In the genomic region with DNA sequence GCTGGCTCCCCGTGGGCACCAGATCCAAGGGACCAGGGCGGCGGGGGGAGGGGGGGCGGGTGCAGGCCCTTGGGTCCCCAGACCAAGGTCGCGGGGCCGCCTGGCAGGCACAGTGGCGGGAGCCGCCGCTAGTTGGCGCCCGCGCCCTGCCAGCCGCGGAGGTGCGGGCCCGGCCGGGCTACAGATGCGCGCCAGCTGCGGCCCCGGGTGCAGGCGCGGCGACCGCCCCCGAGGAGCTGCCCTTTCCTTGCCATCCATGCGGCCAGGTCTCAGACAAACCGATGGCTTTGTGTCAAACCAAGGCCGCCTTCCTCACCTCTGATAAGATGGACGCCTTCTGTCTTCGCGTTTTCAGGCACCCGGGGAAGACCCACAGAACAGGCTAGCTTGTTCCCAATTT, we compare ENCODE assay signal across 8 cellular contexts. TPM values are rescaled to one million over a fixed set of nuclear protein-coding genes. Genes with fewer than 3 reads are reported as not detected.
A peak's percentile ranks its signal among the peaks of the same experiment; 100 is the strongest.
DNase-seq lines count a peak whose midpoint lies in the region; ATAC-seq, FAIRE-seq and TF ChIP-seq lines count a peak whose summit lies in the region.

No MANE protein-coding gene starts in this region.

- CTCF ChIA-PET in HCT116 (lab: Charles Lee): interaction anchor here (0.7 to 1.7 kb wide), 6 partner anchors 9 to 169 kb away, joined by 3 to 7 read pairs (median 6); no protein-coding TSS in a partner anchor

- RAD21 ChIA-PET in HCT116 (lab: Charles Lee; ENCODE audit: low non-redundant PET in 1 of 2, low total read pairs in 2 of 2, uncharacterized antibody in 2 of 2, unreplicated experiment in 2 of 2): interaction anchor here in 1 of 2 experiments (1.1 kb wide), 1 partner anchor 104 kb away, joined by 3 read pairs; no protein-coding TSS in a partner anchor

- H2AFZ ChIP-seq in HCT116 (ENCODE audit: low read depth, low read length, poor library complexity, severe bottlenecking): peak overlapping the region; percentile 48

- POLR2A ChIA-PET in HCT116 (lab: Charles Lee): no interaction called here

- H3K36me3 ChIP-seq in HCT116 (ENCODE audit: control insufficient read depth in 1 of 2, insufficient read depth in 2 of 2, low read length in 2 of 2): no peaks in the 10 kb centered on the region
- H3K36me3 ChIP-seq in kidney (ENCODE audit: control insufficient read depth in 1 of 2, insufficient read depth in 2 of 2, low read length in 2 of 2): no peaks in the 10 kb centered on the region

- ATAC-seq in HCT116 (peak; percentile 68), GM19351 (IDR thresholded peaks at IDR 0.05; ENCODE audit: unreplicated experiment) (no peak)

- DNase-seq in AG09319 (ENCODE audit: extremely low read depth, low read depth) (no peak), HCT116 (ENCODE audit: low read depth, low spot score) (peak; percentile 21), astrocyte of the hippocampus (ENCODE audit: low read depth, low spot score) (peak; percentile 57), kidney (no peak), COLO829 (ENCODE audit: low spot score) (no peak)
- peak; percentile 78 for DNase-seq in stimulated activated CD8-positive, alpha-beta memory T cell treated with anti-CD3 and anti-CD28 coated beads, Interleukin-4, amount 100 ng/mL, for 48 hours

- H3K79me2 ChIP-seq in HCT116 (ENCODE audit: insufficient read depth, low read length): peaks cover 18% of the 10 kb centered on the region

- no peaks in the 10 kb centered on the region for H3K27me3 Mint-ChIP-seq in T-helper 1 cell treated with Interleukin-12 subunit alpha and Interleukin-12 subunit beta and Interleukin-4 antibody, amounts not matched to agents 30 μg/mL and 1 μg/mL, for 36 hours (ENCODE audit: low read depth)

- H3K4me3 Mint-ChIP-seq in T-helper 1 cell treated with Interleukin-12 subunit alpha and Interleukin-12 subunit beta and Interleukin-4 antibody, amounts not matched to agents 30 μg/mL and 1 μg/mL, for 36 hours: peak overlapping the region; percentile 78

- peaks cover 4 to 26% of the 10 kb centered on the region in 2 experiments for H3K4me1 ChIP-seq in HCT116 (ENCODE audit: control insufficient read depth in 1 of 2, insufficient read depth in 2 of 2, low read length in 2 of 2)
- peaks cover 0 to 6% of the 10 kb centered on the region in 2 donors for H3K4me1 ChIP-seq in kidney (ENCODE audit: control insufficient read depth in 1 of 2, insufficient read depth in 1 of 2, low read depth in 1 of 2, low read length in 2 of 2)

- intact Hi-C loops in HCT116 (cut with micrococcal nuclease): loop anchor here (1.0 to 2.0 kb wide), 3 partner anchors 105 to 273 kb away; no protein-coding TSS in a partner anchor
- intact Hi-C loops in kidney (cut with DNase I): no loop called here

- peak overlapping the region; percentile 60 for H3K4me2 ChIP-seq in HCT116 (ENCODE audit: low read length)

- no peak overlapping the region for H3K27ac ChIP-seq in HCT116 (ENCODE audit: low read depth, low read length)
- H3K27ac ChIP-seq in kidney (ENCODE audit: low read depth in 2 of 2, low read length in 2 of 2): no peak overlapping the region

- H3K9me3 Mint-ChIP-seq in T-helper 1 cell treated with Interleukin-12 subunit alpha and Interleukin-12 subunit beta and Interleukin-4 antibody, amounts not matched to agents 30 μg/mL and 1 μg/mL, for 36 hours: no peaks in the 10 kb centered on the region

- no peaks in the 10 kb centered on the region for H4K20me1 ChIP-seq in HCT116 (ENCODE audit: insufficient read depth)

- H3K9ac ChIP-seq in HCT116 (ENCODE audit: low read length) (no peak overlapping the region), kidney (ENCODE audit: low read length in 2 of 2) (no peak overlapping the region)

- peaks cover 43% of the 10 kb centered on the region for H3K4me1 Mint-ChIP-seq in T-helper 1 cell treated with Interleukin-12 subunit alpha and Interleukin-12 subunit beta and Interleukin-4 antibody, amounts not matched to agents 30 μg/mL and 1 μg/mL, for 36 hours (ENCODE audit: low read depth)

- peak; percentile 61 for TF ChIP-seq RAD21 in HCT116 (IDR thresholded peaks at IDR 0.05; ENCODE audit: low read depth)

- no peak for TF ChIP-seq POLR2A in HCT116 (IDR thresholded peaks at IDR 0.05; ENCODE audit: borderline replicate concordance, extremely low read depth, insufficient read depth, insufficient read length)

- no peaks in the 10 kb centered on the region for H3K9me2 ChIP-seq in HCT116 (ENCODE audit: insufficient read depth)

- peak; percentile 29 for TF ChIP-seq CTCF in AG09319 (IDR thresholded peaks at IDR 0.05; ENCODE audit: low read depth, low read length)
- peak; percentile 23 to 43 (median 33); a peak in 4 of 6 replicates for TF ChIP-seq CTCF in HCT116 (IDR thresholded peaks at IDR 0.05 in 2 of 3, conservative IDR thresholded peaks at IDR 0.05 in 1 of 3; ENCODE audit: borderline replicate concordance in 1 of 3, insufficient read depth in 1 of 3, low read depth in 2 of 3, low read length in 2 of 3)
- TF ChIP-seq CTCF in kidney (IDR thresholded peaks at IDR 0.05; ENCODE audit: borderline replicate concordance, extremely low read depth, insufficient read depth): peak; percentile 65

- FAIRE-seq in kidney (lab: Jason Lieb, UNC): no peak

- H3K9me3 ChIP-seq in HCT116 (ENCODE audit: control insufficient read depth in 1 of 2, insufficient read depth in 1 of 2, low read depth in 1 of 2, low read length in 2 of 2): no peaks in the 10 kb centered on the region
- no peaks in the 10 kb centered on the region for H3K9me3 ChIP-seq in kidney (ENCODE audit: control insufficient read depth in 1 of 2, low read length in 2 of 2)

- H3K4me3 ChIP-seq in HCT116 (replicated peaks in 1 of 2; ENCODE audit: low read depth in 1 of 2, low read length in 2 of 2): peak overlapping the region in 1 of 2 experiments; percentile 30; a peak in 2 of 4 replicates
- peak overlapping the region in 1 of 2 donors; percentile 41 for H3K4me3 ChIP-seq in kidney (ENCODE audit: low read length in 2 of 2)

- peak overlapping the region; percentile 8 for H3K27ac Mint-ChIP-seq in T-helper 1 cell treated with Interleukin-12 subunit alpha and Interleukin-12 subunit beta and Interleukin-4 antibody, amounts not matched to agents 30 μg/mL and 1 μg/mL, for 36 hours

- peaks cover 47% of the 10 kb centered on the region for H3K36me3 Mint-ChIP-seq in T-helper 1 cell treated with Interleukin-12 subunit alpha and Interleukin-12 subunit beta and Interleukin-4 antibody, amounts not matched to agents 30 μg/mL and 1 μg/mL, for 36 hours (ENCODE audit: low read depth)

- H3K27me3 ChIP-seq in HCT116 (ENCODE audit: insufficient read depth, low read length): no peaks in the 10 kb centered on the region

- BruUV-seq in HCT116 (replicated peaks; lab: Mats Ljungman, UMichigan): no TSS peak

TF ChIP-seq in HCT116, 20 proteins besides CTCF, POLR2A, EP300 and RAD21:
- no peak for TF ChIP-seq EZH2phosphoT487 (IDR thresholded peaks at IDR 0.05; ENCODE audit: borderline replicate concordance)
- no peak for TF ChIP-seq EZH2 (IDR thresholded peaks at IDR 0.05)
- TF ChIP-seq CBX3 (IDR thresholded peaks at IDR 0.05; ENCODE audit: low read depth): no peak

RNA-seq across cellular contexts. Expression of a gene that starts 2.2 kb away (rescaled TPM):
- total RNA-seq in HCT116 (2021; ENCODE audit: unreplicated experiment) (22.6 TPM), kidney (7.9 TPM)
- 20.2 and 25.3 TPM in 2 replicates for polyA plus RNA-seq in HCT116 (2012)
- 0.47 TPM for polyA plus RNA-seq in kidney (ENCODE audit: insufficient read depth, low read depth, low replicate concordance)

Comparison
In these comparisons a context has a peak if more than half of its experiments do, and no peak if none do; other contexts are left out.
1. DNase-seq: peak in HCT116 (single experiment), astrocyte of the hippocampus (single experiment) and stimulated activated CD8-positive, alpha-beta memory T cell treated with anti-CD3 and anti-CD28 coated beads, Interleukin-4, amount 100 ng/mL, for 48 hours (single experiment); none in AG09319 (single experiment), kidney (single experiment) and COLO829 (single experiment).
2. Peak in every context shown above with its lines, with median percentiles within 50 percentile points of each other: CTCF ChIP-seq.